Comparison of ENCODE assay signal across 8 cellular contexts in genomic region chr4:2469192-2469984, GRCh38. TPM values are rescaled to one million over a fixed set of nuclear protein-coding genes. Genes with fewer than 3 reads are reported as not detected.
DNase-seq lines count a peak whose midpoint lies in the region; ATAC-seq and TF ChIP-seq lines count a peak whose summit lies in the region.

No MANE protein-coding gene starts in this region.

- H3K9me3 Mint-ChIP-seq in glutamatergic neuron (ENCODE audit: unreplicated experiment), result peaks cover 4% of the 10 kb centered on the region

- WGBS in psoas muscle, 3 donors, result 0 to 1% (median 0%) methylated on average over 74 to 78 of the region's 78 CpGs
- under 1% methylated on average over 78 of the region's 78 CpGs for WGBS in urinary bladder

- no peaks in the 10 kb centered on the region for H3K9me2 ChIP-seq in PC-3 (replicated peaks; ENCODE audit: low read length)

- H3K4me1 Mint-ChIP-seq in glutamatergic neuron (ENCODE audit: low read depth, unreplicated experiment), result peaks cover 13% of the 10 kb centered on the region

- H3K9ac ChIP-seq in PC-3 (ENCODE audit: low read length), result peak overlapping the region; percentile 97

- TF ChIP-seq CTCF in A673 (conservative IDR thresholded peaks at IDR 0.05; ENCODE audit: low read depth, low read length) (no peak), PC-3 (conservative IDR thresholded peaks at IDR 0.05; ENCODE audit: low read depth, low read length) (no peak), glutamatergic neuron (IDR thresholded peaks at IDR 0.05; ENCODE audit: partially characterized antibody, unreplicated experiment) (no peak), psoas muscle (IDR thresholded peaks at IDR 0.05) (no peak)

- peak overlapping the region; percentile 29 for H2AFZ ChIP-seq in PC-3 (ENCODE audit: low read length)

- ATAC-seq in GM18517 (IDR thresholded peaks at IDR 0.05; ENCODE audit: unreplicated experiment) (peak; percentile 40), HG03025 (IDR thresholded peaks at IDR 0.05; ENCODE audit: low FRiP score, unreplicated experiment) (peak; percentile 36), PC-3 (peak; percentile 58), psoas muscle (peak; percentile 46 to 63 (median 48))

- peak; percentile 49 for DNase-seq in A673 (ENCODE audit: low spot score)
- peak; percentile 30 for DNase-seq in PC-3
- DNase-seq in activated effector memory CD4-positive, alpha-beta T cell treated with anti-CD3 and anti-CD28 coated beads, Interleukin-2, amount 50 U/mL, for 16 hours, result peak; percentile 91
- DNase-seq in glutamatergic neuron, result peak; percentile 53
- DNase-seq in psoas muscle, result peak; percentile 43 to 68

- H3K4me3 ChIP-seq in A673 (ENCODE audit: low read depth, low read length, poor library complexity, severe bottlenecking), result peak overlapping the region; percentile 89
- H3K4me3 ChIP-seq in PC-3 (ENCODE audit: low read length), result peak overlapping the region; percentile 100
- H3K4me3 ChIP-seq in psoas muscle, result peak overlapping the region; percentile 95
- H3K4me3 ChIP-seq in urinary bladder (ENCODE audit: low read depth, low read length), result peak overlapping the region; percentile 90

- peak overlapping the region; percentile 97 for H3K4me3 Mint-ChIP-seq in glutamatergic neuron (ENCODE audit: unreplicated experiment)

- H4K20me1 ChIP-seq in PC-3 (ENCODE audit: low read length), result peaks cover 27% of the 10 kb centered on the region

- peaks cover 3% of the 10 kb centered on the region for H3K27me3 Mint-ChIP-seq in glutamatergic neuron (ENCODE audit: unreplicated experiment)

- H3K27me3 ChIP-seq in A673 (replicated peaks; ENCODE audit: insufficient read depth, low read depth, low read length, poor library complexity) (no peaks in the 10 kb centered on the region), PC-3 (ENCODE audit: low read length) (no peaks in the 10 kb centered on the region), psoas muscle (ENCODE audit: insufficient read depth in 3 of 3, low read length in 2 of 3) (no peaks in the 10 kb centered on the region)

- POLR2A ChIA-PET in A673 (lab: Charles Lee; ENCODE audit: low non-redundant PET) (no interaction called here), PC-3 (lab: Charles Lee; ENCODE audit: unreplicated experiment) (no interaction called here)

- peaks cover 15% of the 10 kb centered on the region for H3K36me3 Mint-ChIP-seq in glutamatergic neuron (ENCODE audit: unreplicated experiment)

- H3K9me3 ChIP-seq in A673 (ENCODE audit: low read depth, low read length, poor library complexity, severe bottlenecking) (peaks cover 6% of the 10 kb centered on the region), PC-3 (ENCODE audit: low read length) (no peaks in the 10 kb centered on the region), psoas muscle (no peaks in the 10 kb centered on the region)

- H3F3A ChIP-seq in PC-3 (ENCODE audit: low read length, unreplicated experiment), result no peaks in the 10 kb centered on the region

- H3K4me1 ChIP-seq in A673 (ENCODE audit: insufficient read depth, low read length, poor library complexity, severe bottlenecking) (no peaks in the 10 kb centered on the region), PC-3 (ENCODE audit: insufficient read depth, low read length) (peaks cover 19% of the 10 kb centered on the region; the same call in 1 of the 2 replicates), psoas muscle (peaks cover 28% of the 10 kb centered on the region), urinary bladder (ENCODE audit: insufficient read depth) (no peaks in the 10 kb centered on the region)

- H3K27ac ChIP-seq in A673 (ENCODE audit: low read depth, low read length, poor library complexity, severe bottlenecking) (peak overlapping the region; percentile 96), PC-3 (ENCODE audit: low read length) (peak overlapping the region; percentile 46), psoas muscle (peak overlapping the region; percentile 95), urinary bladder (ENCODE audit: low read depth) (peak overlapping the region; percentile 88)

- peak overlapping the region; percentile 98 for H3K27ac Mint-ChIP-seq in glutamatergic neuron (ENCODE audit: unreplicated experiment)

- intact Hi-C loops in A673 (cut with micrococcal nuclease; ENCODE audit: unreplicated experiment) (no loop called here), PC-3 (cut with micrococcal nuclease) (loop anchor here (5.0 to 10.0 kb wide), 2 partner anchors 55 to 68 kb away; partner anchors contain the start of genes CFAP99, FAM193A and ZFYVE28), psoas muscle (cut with DNase I) (loop anchor here (5.0 to 10.0 kb wide), 2 partner anchors 65 to 68 kb away; partner anchors contain the start of gene FAM193A (in 2 of the 2))

- no TSS peak for BruUV-seq in A673 (replicated peaks; lab: Mats Ljungman, UMichigan)
- no TSS peak for BruUV-seq in PC-3 (replicated peaks; lab: Mats Ljungman, UMichigan)

- H3K4me2 ChIP-seq in PC-3 (ENCODE audit: low read length), result peak overlapping the region; percentile 100

- H3K36me3 ChIP-seq in A673 (ENCODE audit: insufficient read depth, low read length, poor library complexity, severe bottlenecking) (peaks cover 38% of the 10 kb centered on the region), PC-3 (ENCODE audit: low read depth, low read length) (peaks cover 23% of the 10 kb centered on the region), psoas muscle (ENCODE audit: insufficient read depth in 1 of 2, low read depth in 1 of 2) (peaks cover 5 to 19% of the 10 kb centered on the region in 2 donors), urinary bladder (ENCODE audit: insufficient read depth) (no peaks in the 10 kb centered on the region)

- H3K79me2 ChIP-seq in PC-3 (ENCODE audit: low read length), result peaks cover 68% of the 10 kb centered on the region

- CTCF ChIA-PET in A673 (lab: Charles Lee) (no interaction called here), PC-3 (lab: Charles Lee) (interaction anchor here (0.6 to 0.7 kb wide), 3 partner anchors 27 to 527 kb away, joined by 3 to 4 read pairs (median 3); no protein-coding TSS in a partner anchor)

RNA-seq across cellular contexts. Expression of gene RNF4, which starts 0.5 kb away (rescaled TPM):
- total RNA-seq in A673 (2021) (113 and 119 TPM in 2 replicates), PC-3 (2014; rRNA removed) (27.4 and 30.4 TPM in 2 replicates), glutamatergic neuron (ENCODE audit: unreplicated experiment) (73.6 TPM), psoas muscle (10 to 100 TPM; 20.1 to 37.7 (median 31.3) TPM), urinary bladder (38.4 TPM)
- polyA plus RNA-seq in psoas muscle (10 to 100 TPM; 18.1 to 50.2 (median 30.7) TPM), urinary bladder (35.7 TPM)

RNA-seq across cellular contexts. Expression of gene CFAP99, which starts 50.6 kb away (rescaled TPM):
- total RNA-seq in A673 (2021), result not detected in 2 replicates
- 1.3 TPM in 1 of 2 replicates, not detected in the other for total RNA-seq in PC-3 (2014; rRNA removed)
- not detected for total RNA-seq in glutamatergic neuron (ENCODE audit: unreplicated experiment)
- total RNA-seq in psoas muscle, result not detected
- under 1 TPM in 2 of 3 donors, not detected in 1; 0.03 TPM for polyA plus RNA-seq in psoas muscle
- not detected for total RNA-seq in urinary bladder
- 0.06 TPM for polyA plus RNA-seq in urinary bladder

RNA-seq across cellular contexts. Expression of gene ZFYVE28, which starts 50.9 kb away (rescaled TPM):
- 7.6 and 8.6 TPM in 2 replicates for total RNA-seq in A673 (2021)
- total RNA-seq in PC-3 (2014; rRNA removed), result 6.3 and 8.0 TPM in 2 replicates
- 4.8 TPM for total RNA-seq in glutamatergic neuron (ENCODE audit: unreplicated experiment)
- total RNA-seq in psoas muscle, result 1 to 10 TPM; 3.4 to 7.7 (median 5.0) TPM
- 1 to 10 TPM; 1.7 to 2.9 (median 2.1) TPM for polyA plus RNA-seq in psoas muscle
- 6.3 TPM for total RNA-seq in urinary bladder
- polyA plus RNA-seq in urinary bladder, result 8.4 TPM

Comparison
In these comparisons a context has a peak if more than half of its experiments do, and no peak if none do; other contexts are left out.
1. Peak in every context shown above with its lines: DNase-seq, ATAC-seq, H3K4me3 ChIP-seq and H3K27ac ChIP-seq.
2. DNase-seq: peak in every context shown above with its lines; median percentile 91 in activated effector memory CD4-positive, alpha-beta T cell treated with anti-CD3 and anti-CD28 coated beads, Interleukin-2, amount 50 U/mL, for 16 hours; 56 in psoas muscle; 53 in glutamatergic neuron; 49 in A673; 30 in PC-3.
3. H3K27ac ChIP-seq: peak in every context shown above with its lines; median percentile 96 in A673; 95 in psoas muscle; 88 in urinary bladder; 46 in PC-3.